30 cellular contexts compared by ENCODE assay signal in the genomic region with DNA sequence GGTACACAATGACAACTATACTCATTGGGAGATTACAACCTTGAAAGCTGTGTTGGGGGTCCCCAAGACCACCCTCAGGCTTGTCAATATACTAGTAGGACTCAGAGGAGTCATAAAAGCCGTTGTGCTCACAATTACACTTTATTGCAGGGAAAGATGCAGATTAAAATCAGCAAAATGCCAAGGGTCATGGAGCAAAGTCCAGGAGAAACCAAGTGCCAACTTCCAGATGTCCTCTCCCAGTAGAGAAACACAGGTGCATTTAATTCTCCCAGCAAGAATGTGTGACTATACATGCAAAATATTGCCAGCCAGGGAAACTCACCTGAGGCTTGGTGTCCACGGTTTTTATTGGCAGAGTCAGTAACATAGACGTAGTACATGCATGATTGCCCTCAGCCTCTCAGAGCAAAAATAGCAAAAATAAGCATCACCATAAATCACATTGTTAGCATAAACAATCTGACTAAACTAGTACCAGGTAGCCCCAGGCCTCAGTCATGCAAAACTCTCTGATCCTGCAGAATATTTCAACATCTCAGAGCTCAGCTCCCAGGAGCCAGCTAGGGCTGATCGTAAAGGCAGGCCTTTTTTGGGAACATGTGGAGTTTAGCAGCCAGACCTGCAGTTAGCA.
"Had no signal": no experiment of that assay in that cellular context is flagged by ENCODE, and none has a peak within 500 bp of the region (broad histone marks: within the 10 kb centered on the region; RNA-seq: fewer than 3 reads in every experiment).

No MANE protein-coding gene starts in this region.

- DNase-seq: activated CD4-positive, alpha-beta memory T cell treated with anti-CD3 and anti-CD28 coated beads, Interleukin-2, amount 10 ng/mL, durations not matched to agents 7 days and 5 days; activated CD4-positive, alpha-beta T cell treated with anti-CD3 and anti-CD28 coated beads for 4 hours; activated CD4-positive, CD25-positive, alpha-beta regulatory T cell; activated CD8-positive, alpha-beta memory T cell treated with anti-CD3 and anti-CD28 coated beads, Interleukin-2, amount 50 U/mL, for 48 hours; activated gamma-delta T cell; activated naive CD4-positive, alpha-beta T cell treated with anti-CD3 and anti-CD28 coated beads, Interleukin-2, amount 10 ng/mL, durations not matched to agents 7 days and 5 days; activated naive CD8-positive, alpha-beta T cell treated with anti-CD3 and anti-CD28 coated beads, Interleukin-2, amount 10 ng/mL, durations not matched to agents 7 days and 5 days; activated T-cell treated with anti-CD3 and anti-CD28 coated beads, Interleukin-2, amount 50 U/mL, for 24 hours; amniotic stem cell; brain microvascular endothelial cell; central memory CD4-positive, alpha-beta T cell; endodermal cell; hippocampal formation; immature natural killer cell; midbrain; naive thymus-derived CD8-positive, alpha-beta T cell; nucleus accumbens; pancreas; stimulated activated CD4-positive, alpha-beta T cell treated with anti-CD3 and anti-CD28 coated beads, Interleukin-15, amount 100 ng/mL, for 24 hours; stimulated activated CD4-positive, alpha-beta T cell treated with anti-CD3 and anti-CD28 coated beads, Interleukin-2, amount 100 ng/mL, for 24 hours; stimulated activated naive B cell treated with anti-CD40 and anti-IgM and Interleukin-4, amounts not matched to agents 10 μg/mL and 1 μg/mL and 100 μg/mL, for 72 hours; stomach; T-helper 2 cell; thyroid gland; upper lobe of left lung had no signal

- H3K27ac ChIP-seq: brain microvascular endothelial cell, gastroesophageal sphincter, pancreas, prostate gland, right atrium auricular region, stomach, thyroid gland, upper lobe of left lung, vagina had no signal

- H3K4me3 ChIP-seq: gastroesophageal sphincter, pancreas, prostate gland, right atrium auricular region, stomach, thyroid gland, upper lobe of left lung, vagina had no signal

- H3K9me3 ChIP-seq: pancreas, prostate gland, thyroid gland had no signal

- FAIRE-seq: astrocyte, pancreas had no signal
